Comparison of ENCODE assay signal across 18 cellular contexts in the genomic region with DNA sequence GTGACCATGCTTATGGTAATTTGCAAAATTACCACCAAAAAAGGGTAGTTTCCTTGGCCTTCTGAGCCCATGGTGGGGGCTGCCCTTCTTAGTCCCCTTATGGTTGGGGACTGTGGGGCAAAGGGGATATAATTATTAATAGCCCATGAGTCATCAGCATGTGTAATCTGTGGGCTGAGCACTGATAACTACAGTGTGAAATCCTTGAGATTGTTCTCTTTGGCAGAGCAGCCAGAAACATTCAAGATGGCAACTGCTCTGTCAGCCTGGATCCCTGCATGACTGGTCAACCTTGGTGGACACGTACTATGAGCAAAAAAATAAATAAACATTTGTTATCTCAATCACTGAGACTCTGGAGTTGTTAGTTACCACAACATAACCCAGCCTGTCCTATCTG.
A peak's percentile ranks its signal among the peaks of the same experiment; 100 is the strongest.
DNase-seq lines count a peak whose midpoint lies in the region; ATAC-seq, FAIRE-seq and TF ChIP-seq lines count a peak whose summit lies in the region.
"Had no signal": no experiment of that assay in that cellular context is flagged by ENCODE, and none has a peak within 500 bp of the region (broad histone marks: within the 10 kb centered on the region; RNA-seq: fewer than 3 reads in every experiment).

No MANE protein-coding gene starts in this region.

- no peaks in the 10 kb centered on the region for H3K27me3 ChIP-seq in CD8-positive, alpha-beta memory T cell (ENCODE audit: insufficient read depth, low read length, poor library complexity, severe bottlenecking)
- H3K27me3 ChIP-seq in K562 (ENCODE audit: control insufficient read depth in 2 of 2, insufficient read depth in 2 of 2, low read length in 2 of 2): peaks cover 0 to 3% of the 10 kb centered on the region in 2 experiments; a peak in 1 of 5 replicates
- no peaks in the 10 kb centered on the region for H3K27me3 ChIP-seq in right cardiac atrium (ENCODE audit: control insufficient read depth, insufficient read depth)
- H3K27me3 ChIP-seq: ascending aorta, esophagus muscularis mucosa, ovary, spleen had no signal

- H3K36me3 Mint-ChIP-seq in CD8-positive, alpha-beta memory T cell: peaks cover 59 to 91% (median 72%) of the 10 kb centered on the region in 3 donors

- DNase-seq in A172 (ENCODE audit: low spot score): peak; percentile 45
- DNase-seq in CD8-positive, alpha-beta memory T cell: no peak
- DNase-seq in K562 (ENCODE audit: extremely low read depth in 1 of 4, low spot score in 3 of 4): no peak
- no peak for DNase-seq in right cardiac atrium
- DNase-seq in medulla oblongata (ENCODE audit: extremely low spot score): no peak
- no peak for DNase-seq in superior temporal gyrus (ENCODE audit: extremely low spot score)
- no peak for DNase-seq in HT-29 (ENCODE audit: low spot score)
- DNase-seq in SW 1271 (lab: John Stamatoyannopoulos, UW): no peak
- DNase-seq: activated CD8-positive, alpha-beta memory T cell treated with anti-CD3 and anti-CD28 coated beads for 24 hours; IMR-90; NCI-H2081 treated with DMSO at 0.1 percent for 48 hours; NCI-H510A treated with DMSO at 0.1 percent for 48 hours; ovary; SHP77; spleen had no signal

- H3K9me3 Mint-ChIP-seq in CD8-positive, alpha-beta memory T cell: peaks cover 4 to 11% (median 10%) of the 10 kb centered on the region in 5 donors

- POLR2A ChIA-PET in CD8-positive, alpha-beta memory T cell (lab: Charles Lee): no interaction called here
- POLR2A ChIA-PET in K562 (lab: Yijun Ruan, JAX): no interaction called here

- 0% methylated on average over 1 of the region's 1 CpG for WGBS in K562 (ENCODE audit: insufficient coverage, low coverage, missing lambda C conversion rate)
- WGBS in right cardiac atrium: 38% methylated on average over 1 of the region's 1 CpG

- peaks cover 58 to 87% (median 86%) of the 10 kb centered on the region in 3 donors for H3K4me1 Mint-ChIP-seq in CD8-positive, alpha-beta memory T cell

- no peak for TF ChIP-seq EP300 in K562 (IDR thresholded peaks at IDR 0.05; ENCODE audit: low read length)

- CTCF ChIA-PET in CD8-positive, alpha-beta memory T cell (lab: Charles Lee): no interaction called here
- CTCF ChIA-PET in K562 (lab: Yijun Ruan, JAX; ENCODE audit: low intra/inter-chr PET ratio): no interaction called here

- H3K4me3 Mint-ChIP-seq in CD8-positive, alpha-beta memory T cell: peak overlapping the region in 1 of 7 donors; percentile 8

- no peak for TF ChIP-seq RAD21 in K562 (CRISPR knock-in tag; conservative IDR thresholded peaks at IDR 0.05 in 1 of 2, IDR thresholded peaks at IDR 0.05 in 1 of 2)

- intact Hi-C loops in K562 (cut with micrococcal nuclease): no loop called here
- intact Hi-C loops in right cardiac atrium (cut with DNase I): loop anchor here in 2 of 4 donors (10.0 kb wide), 2 partner anchors 45 to 55 kb away; no protein-coding TSS in a partner anchor

- in situ Hi-C loops in K562 (cut with MboI): no loop called here

- peaks cover 28% of the 10 kb centered on the region for H3K36me3 ChIP-seq in CD8-positive, alpha-beta memory T cell (ENCODE audit: insufficient read depth, low read length)
- H3K36me3 ChIP-seq in K562 (ENCODE audit: control insufficient read depth, insufficient read depth, low read length): no peaks in the 10 kb centered on the region
- H3K36me3 ChIP-seq: ovary had no signal

- ATAC-seq in K562 (no peak), right cardiac atrium (peak; percentile 81 to 89)

- no peaks in the 10 kb centered on the region for H3K9me1 ChIP-seq in K562 (ENCODE audit: control insufficient read depth, insufficient read depth, low read length)

- TF ChIP-seq CTCF in K562 (IDR thresholded peaks at IDR 0.05 in 2 of 3, conservative IDR thresholded peaks at IDR 0.05 in 1 of 3; ENCODE audit: insufficient read depth in 2 of 3, low read depth in 1 of 3, low read length in 3 of 3): no peak

- peaks cover 31% of the 10 kb centered on the region for H3K4me1 ChIP-seq in CD8-positive, alpha-beta memory T cell (ENCODE audit: insufficient read depth, low read length)
- H3K4me1 ChIP-seq in K562 (replicated peaks in 1 of 2; ENCODE audit: control insufficient read depth in 2 of 2, insufficient read depth in 2 of 2, low read length in 2 of 2): no peaks in the 10 kb centered on the region
- no peaks in the 10 kb centered on the region for H3K4me1 ChIP-seq in right cardiac atrium (ENCODE audit: control insufficient read depth, insufficient read depth, low read length)
- H3K4me1 ChIP-seq: ascending aorta had no signal

- no peak for TF ChIP-seq POLR2A in K562 (conservative IDR thresholded peaks at IDR 0.05)

- H3K4me3 ChIP-seq in CD8-positive, alpha-beta memory T cell (ENCODE audit: low read length): no peak overlapping the region
- no peak overlapping the region for H3K4me3 ChIP-seq in K562
- H3K4me3 ChIP-seq in right cardiac atrium (ENCODE audit: low read length): no peak overlapping the region
- H3K4me3 ChIP-seq: ascending aorta, esophagus muscularis mucosa, ovary, spleen had no signal

- H4K20me1 ChIP-seq in K562 (replicated peaks; ENCODE audit: control insufficient read depth, insufficient read depth, low read length): no peaks in the 10 kb centered on the region

- no TSS peak for BruUV-seq in K562 (replicated peaks; lab: Mats Ljungman, UMichigan)

- FAIRE-seq in K562 (lab: Jason Lieb, UNC): no peak

- peak overlapping the region in 7 of 8 donors; percentile 26 to 79 (median 58) for H3K27ac Mint-ChIP-seq in CD8-positive, alpha-beta memory T cell

- H3K79me2 ChIP-seq in K562 (ENCODE audit: control insufficient read depth, insufficient read depth, low read length): no peaks in the 10 kb centered on the region

- no peak overlapping the region for H3K9ac ChIP-seq in K562 (ENCODE audit: insufficient read depth in 1 of 2, low read depth in 2 of 2, low read length in 2 of 2)

- no peaks in the 10 kb centered on the region for H3K9me3 ChIP-seq in CD8-positive, alpha-beta memory T cell (ENCODE audit: low read length)
- H3K9me3 ChIP-seq in K562 (replicated peaks; ENCODE audit: control insufficient read depth, insufficient read depth, low read depth, low read length) (no peaks in the 10 kb centered on the region), right cardiac atrium (ENCODE audit: control insufficient read depth, low read length) (no peaks in the 10 kb centered on the region)
- H3K9me3 ChIP-seq: ascending aorta, esophagus muscularis mucosa, ovary had no signal

- H3K27me3 Mint-ChIP-seq in CD8-positive, alpha-beta memory T cell: peaks cover 0 to 1% of the 10 kb centered on the region in 2 donors

- no peak overlapping the region for H2AFZ ChIP-seq in K562 (ENCODE audit: low read depth, low read length)

- no peak overlapping the region for H3K4me2 ChIP-seq in K562 (ENCODE audit: insufficient read depth, low read length)

- H3K27ac ChIP-seq in CD8-positive, alpha-beta memory T cell (ENCODE audit: low read depth, low read length): no peak overlapping the region
- no peak overlapping the region for H3K27ac ChIP-seq in K562 (ENCODE audit: extremely low read depth, low read depth, low read length)
- no peak overlapping the region for H3K27ac ChIP-seq in right cardiac atrium (ENCODE audit: low read length)
- H3K27ac ChIP-seq: ascending aorta, esophagus muscularis mucosa, ovary, spleen, VCaP had no signal

TF ChIP-seq in K562, 482 proteins besides CTCF, POLR2A, EP300 and RAD21:
- TF ChIP-seq PHF21A (IDR thresholded peaks at IDR 0.05; ENCODE audit: borderline replicate concordance, low read depth): no peak
- TF ChIP-seq, protein P1, sequence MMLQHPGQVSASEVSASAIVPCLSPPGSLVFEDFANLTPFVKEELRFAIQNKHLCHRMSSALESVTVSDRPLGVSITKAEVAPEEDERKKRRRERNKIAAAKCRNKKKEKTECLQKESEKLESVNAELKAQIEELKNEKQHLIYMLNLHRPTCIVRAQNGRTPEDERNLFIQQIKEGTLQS (IDR thresholded peaks at IDR 0.05): 0 out of 2 replicates have a peak, but pooled peaks have one; percentile 10
- TF ChIP-seq, protein P1 (CRISPR knock-in tag; conservative IDR thresholded peaks at IDR 0.05): no peak
